1 cellular context compared by ENCODE assay signal in the genomic region with DNA sequence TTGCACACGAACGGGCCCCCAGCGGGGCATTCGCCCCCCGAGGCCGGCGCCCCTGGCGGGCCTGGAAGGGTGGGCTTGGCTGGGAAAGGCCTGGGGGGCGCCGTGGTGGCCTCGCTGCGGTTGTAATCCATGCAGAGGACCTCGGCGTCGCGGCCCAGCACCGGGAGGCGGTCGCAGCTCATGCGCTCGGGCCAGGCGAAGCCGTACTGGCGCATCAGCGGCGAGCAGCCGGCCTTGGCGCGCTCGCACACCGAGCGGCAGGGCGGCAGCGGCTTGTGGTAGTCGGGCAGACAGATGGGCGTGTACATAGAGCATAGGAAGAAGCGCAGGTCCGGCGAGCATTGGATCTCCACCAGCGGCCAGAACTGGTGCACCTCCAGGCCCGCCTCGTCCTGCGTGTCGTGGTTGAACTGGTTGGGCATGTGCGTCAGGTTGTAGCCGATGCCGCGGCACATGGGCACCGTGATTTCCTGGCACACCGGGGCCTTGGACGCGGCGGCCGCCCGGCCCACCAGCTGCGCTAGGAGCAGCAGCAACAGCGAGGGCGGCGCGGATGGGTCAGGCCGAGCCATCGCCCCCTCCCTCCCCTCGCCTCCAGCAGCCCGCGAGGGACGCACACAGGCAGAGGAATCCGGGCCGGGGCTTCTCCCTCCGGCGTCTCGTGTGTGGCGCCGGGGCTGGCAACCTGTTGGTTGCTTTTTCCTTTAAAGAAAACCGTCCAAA.
A peak's percentile ranks its signal among the peaks of the same experiment; 100 is the strongest.
TF ChIP-seq lines count a peak whose summit lies in the region.

No MANE protein-coding gene starts in this region.

TF ChIP-seq in H1, 55 proteins besides CTCF, POLR2A, EP300 and RAD21:
- TF ChIP-seq KDM4A (IDR thresholded peaks at IDR 0.05; ENCODE audit: low read depth, low read length, severe bottlenecking): peak; percentile 26
- 0 out of 2 replicates have a peak, but pooled peaks have one; percentile 47 for TF ChIP-seq SP4 (IDR thresholded peaks at IDR 0.05; ENCODE audit: low read length)
- TF ChIP-seq MAFK (IDR thresholded peaks at IDR 0.05; ENCODE audit: low read depth, low read length): no peak
- TF ChIP-seq, protein P1, sequence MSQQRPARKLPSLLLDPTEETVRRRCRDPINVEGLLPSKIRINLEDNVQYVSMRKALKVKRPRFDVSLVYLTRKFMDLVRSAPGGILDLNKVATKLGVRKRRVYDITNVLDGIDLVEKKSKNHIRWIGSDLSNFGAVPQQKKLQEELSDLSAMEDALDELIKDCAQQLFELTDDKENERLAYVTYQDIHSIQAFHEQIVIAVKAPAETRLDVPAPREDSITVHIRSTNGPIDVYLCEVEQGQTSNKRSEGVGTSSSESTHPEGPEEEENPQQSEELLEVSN (IDR thresholded peaks at IDR 0.05): peak; percentile 87; the same call in 1 of the 2 replicates
- no peak for TF ChIP-seq BACH1 (IDR thresholded peaks at IDR 0.05; ENCODE audit: low read length)
- no peak for TF ChIP-seq YY1 (IDR thresholded peaks at IDR 0.05; ENCODE audit: low read depth, low read length)
- TF ChIP-seq, protein P2, sequence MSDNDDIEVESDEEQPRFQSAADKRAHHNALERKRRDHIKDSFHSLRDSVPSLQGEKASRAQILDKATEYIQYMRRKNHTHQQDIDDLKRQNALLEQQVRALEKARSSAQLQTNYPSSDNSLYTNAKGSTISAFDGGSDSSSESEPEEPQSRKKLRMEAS (IDR thresholded peaks at IDR 0.05): peak; percentile 66
- no peak for TF ChIP-seq CHD2 (IDR thresholded peaks at IDR 0.05; ENCODE audit: low read length)
- TF ChIP-seq TCF12 (IDR thresholded peaks at IDR 0.05; ENCODE audit: low read depth, low read length): no peak
- TF ChIP-seq ASH2L (IDR thresholded peaks at IDR 0.05; ENCODE audit: low read length): no peak
- TF ChIP-seq GABPA (IDR thresholded peaks at IDR 0.05; ENCODE audit: borderline replicate concordance, insufficient read depth, low read length): no peak
- TF ChIP-seq RBBP5 (IDR thresholded peaks at IDR 0.05; ENCODE audit: borderline replicate concordance, low read depth, low read length): peak; percentile 81
